Comparison of ENCODE assay signal across 5 cellular contexts in the genomic region with DNA sequence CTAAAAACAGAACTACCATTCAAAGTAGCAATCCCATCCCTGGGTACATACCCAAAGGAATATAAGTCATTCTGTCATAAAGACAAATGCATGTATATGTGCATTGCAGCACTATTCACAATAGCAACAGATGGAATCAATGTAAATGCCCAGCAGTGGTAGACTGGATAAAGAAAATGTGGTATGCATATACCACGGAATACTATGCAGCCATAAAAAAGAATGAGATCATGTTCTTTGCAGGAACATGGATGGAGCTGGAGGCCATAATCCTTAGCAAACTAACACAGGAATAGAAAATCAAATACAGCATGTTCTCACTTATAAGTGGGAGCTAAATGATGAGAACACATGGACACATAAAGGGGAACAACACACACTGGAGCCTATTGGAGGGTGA. TPM values are rescaled to one million over a fixed set of nuclear protein-coding genes. Genes with fewer than 3 reads are reported as not detected.
"Had no signal": no experiment of that assay in that cellular context is flagged by ENCODE, and none has a peak within 500 bp of the region (broad histone marks: within the 10 kb centered on the region; RNA-seq: fewer than 3 reads in every experiment).

No MANE protein-coding gene starts in this region.

RNA-seq across cellular contexts. Expression of gene SDR42E2, which starts 33.8 kb away (rescaled TPM):
- total RNA-seq: activated CD4-positive, alpha-beta memory T cell treated with anti-CD3 and anti-CD28 coated beads, Interleukin-2, amount 10 ng/mL, durations not matched to agents 7 days and 5 days; activated CD8-positive, alpha-beta memory T cell treated with anti-CD3 and anti-CD28 coated beads for 36 hours; T-helper 2 cell treated with Interferon-gamma antibody and Interleukin-4, amounts not matched to agents 100 ng/mL and 5 ng/mL, for 36 hours had no signal

RNA-seq across cellular contexts. Expression of gene VWA3A, which starts 36.2 kb away (rescaled TPM):
- total RNA-seq: activated CD4-positive, alpha-beta T cell treated with anti-CD3 and anti-CD28 coated beads, Interleukin-2, amount 10 ng/mL, durations not matched to agents 24 days and 14 days; activated CD8-positive, alpha-beta T cell treated with anti-CD3 and anti-CD28 coated beads for 36 hours; T-helper 2 cell treated with Interferon-gamma antibody and Interleukin-4, amounts not matched to agents 100 ng/mL and 5 ng/mL, for 36 hours had no signal
